In the genomic region with DNA sequence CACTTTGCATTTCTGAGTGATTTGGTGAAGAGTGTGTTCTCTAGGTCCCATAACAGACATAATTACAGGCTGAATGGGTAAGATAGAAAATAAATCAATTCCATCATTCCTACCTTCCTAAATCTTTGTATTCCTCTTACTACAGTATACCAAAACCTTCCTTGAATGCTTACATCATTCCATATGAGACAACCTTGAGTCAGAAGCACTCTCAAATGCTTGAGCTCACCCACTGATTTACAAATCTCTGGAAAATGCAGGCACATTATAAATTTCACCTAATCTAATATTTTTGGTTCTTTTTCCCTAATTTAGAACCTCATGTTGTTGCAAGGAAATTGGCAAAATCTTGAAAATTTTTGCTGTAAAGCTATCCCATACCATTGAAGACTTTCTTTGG, we compare ENCODE assay signal across 33 cellular contexts.
"Had no signal": no experiment of that assay in that cellular context is flagged by ENCODE, and none has a peak within 500 bp of the region (broad histone marks: within the 10 kb centered on the region; RNA-seq: fewer than 3 reads in every experiment).

No MANE protein-coding gene starts in this region.

- H3K4me3 ChIP-seq: adrenal gland, body of pancreas, breast epithelium, Peyer's patch, SK-N-MC had no signal

- ATAC-seq: activated naive CD4-positive, alpha-beta T cell treated with anti-CD3 and anti-CD28 coated beads, Interleukin-2, amount 50 U/mL, for 72 hours; activated T-cell treated with anti-CD3 and anti-CD28 coated beads, Interleukin-2, amount 50 U/mL, for 4 hours; body of pancreas had no signal

- H3K4me1 ChIP-seq: adrenal gland, body of pancreas, breast epithelium, Peyer's patch had no signal

- H3K4me1 Mint-ChIP-seq: activated B cell treated with CpG ODN at 0.5 μM for 24 hours had no signal

- H3K9me3 ChIP-seq: adrenal gland, body of pancreas, breast epithelium, Peyer's patch had no signal

- H3K36me3 Mint-ChIP-seq: activated CD4-positive, alpha-beta memory T cell treated with anti-CD3 and anti-CD28 coated beads for 36 hours; activated naive CD4-positive, alpha-beta T cell treated with anti-CD3 and anti-CD28 coated beads, Interleukin-2, amount 50 U/mL, for 72 hours had no signal

- H3K9me3 Mint-ChIP-seq: activated B cell treated with CpG ODN at 0.5 μM for 24 hours; activated CD4-positive, alpha-beta memory T cell treated with anti-CD3 and anti-CD28 coated beads for 36 hours; activated naive CD4-positive, alpha-beta T cell treated with anti-CD3 and anti-CD28 coated beads for 36 hours; activated naive CD4-positive, alpha-beta T cell treated with anti-CD3 and anti-CD28 coated beads, Interleukin-2, amount 50 U/mL, for 72 hours; activated T-cell treated with anti-CD3 and anti-CD28 coated beads, Interleukin-2, amount 50 U/mL, for 4 hours; activated T-helper 1 cell treated with anti-CD3 and anti-CD28 coated beads, Interleukin-12 subunit alpha, Interleukin-12 subunit beta, Interleukin-2, Interleukin-4 antibody, amounts not matched to agents 30 ng/mL and 10 ng/mL and 1 ng/mL, durations not matched to agents 14 hours and 24 hours and 36 hours; T-helper 1 cell treated with Interleukin-12 subunit alpha and Interleukin-12 subunit beta and Interleukin-4 antibody, amounts not matched to agents 30 μg/mL and 1 μg/mL, for 36 hours; T-helper 2 cell treated with Interferon-gamma antibody and Interleukin-4, amounts not matched to agents 5 μg/mL and 100 μg/mL, for 36 hours had no signal

- H3K4me3 Mint-ChIP-seq: activated B cell treated with CpG ODN at 0.5 μM for 24 hours; activated CD4-positive, alpha-beta memory T cell treated with anti-CD3 and anti-CD28 coated beads for 36 hours; activated naive CD4-positive, alpha-beta T cell treated with anti-CD3 and anti-CD28 coated beads for 36 hours; activated T-cell treated with anti-CD3 and anti-CD28 coated beads, Interleukin-2, amount 50 U/mL, for 4 hours; activated T-helper 1 cell treated with anti-CD3 and anti-CD28 coated beads, Interleukin-12 subunit alpha, Interleukin-12 subunit beta, Interleukin-2, Interleukin-4 antibody, amounts not matched to agents 30 ng/mL and 10 ng/mL and 1 ng/mL, durations not matched to agents 14 hours and 24 hours and 36 hours; T-helper 1 cell treated with Interleukin-12 subunit alpha and Interleukin-12 subunit beta and Interleukin-4 antibody, amounts not matched to agents 30 μg/mL and 1 μg/mL, for 36 hours; T-helper 2 cell treated with Interferon-gamma antibody and Interleukin-4, amounts not matched to agents 5 μg/mL and 100 μg/mL, for 36 hours had no signal

- H3K27me3 Mint-ChIP-seq: activated B cell treated with CpG ODN at 0.5 μM for 24 hours; activated CD4-positive, alpha-beta memory T cell treated with anti-CD3 and anti-CD28 coated beads for 36 hours had no signal

- DNase-seq: activated B cell treated with CpG ODN at 0.5 μM for 24 hours; activated CD4-positive, alpha-beta memory T cell treated with anti-CD3 and anti-CD28 coated beads for 36 hours; activated CD4-positive, alpha-beta T cell treated with anti-CD3 and anti-CD28 coated beads for 4 hours; activated CD4-positive, alpha-beta T cell treated with anti-CD3 and anti-CD28 coated beads, Interleukin-2, amount 50 U/mL, for 1 hour; activated CD4-positive, CD25-positive, alpha-beta regulatory T cell treated with anti-CD3 and anti-CD28 coated beads, Interleukin-2, amount 50 U/mL, for 72 hours; activated CD8-positive, alpha-beta memory T cell treated with anti-CD3 and anti-CD28 coated beads, Interleukin-2, amount 50 U/mL, for 4 hours; activated gamma-delta T cell treated with Interleukin-2 at 50 U/mL for 16 hours; activated naive CD4-positive, alpha-beta T cell treated with anti-CD3 and anti-CD28 coated beads for 36 hours; activated T-cell treated with anti-CD3 and anti-CD28 coated beads for 4 hours; activated T-cell treated with anti-CD3 and anti-CD28 coated beads, Interleukin-2, amount 50 U/mL, for 4 hours; adrenal gland; body of pancreas; caudate nucleus; cerebellar nuclear complex; Kasumi-1; MM.1S; MV-4-11; NCI-H1092; NCI-H1436 treated with DMSO at 0.1 percent for 48 hours; NCI-H1694 treated with DMSO at 0.1 percent for 48 hours; NCI-H2029; NCI-H345; NCI-H524 treated with DMSO at 0.1 percent for 48 hours; Peyer's patch; Right ventricle myocardium superior had no signal

- H3K27ac ChIP-seq: adrenal gland, body of pancreas, breast epithelium, Peyer's patch, RWPE1, SK-N-MC, VCaP had no signal

- H3K36me3 ChIP-seq: adrenal gland, breast epithelium, Peyer's patch had no signal

- H3K27me3 ChIP-seq: adrenal gland, body of pancreas, breast epithelium, Peyer's patch had no signal

- H3K27ac Mint-ChIP-seq: activated B cell treated with CpG ODN at 0.5 μM for 24 hours; activated CD4-positive, alpha-beta memory T cell treated with anti-CD3 and anti-CD28 coated beads for 36 hours; activated naive CD4-positive, alpha-beta T cell treated with anti-CD3 and anti-CD28 coated beads for 36 hours; activated naive CD4-positive, alpha-beta T cell treated with anti-CD3 and anti-CD28 coated beads, Interleukin-2, amount 50 U/mL, for 72 hours; activated T-helper 1 cell treated with anti-CD3 and anti-CD28 coated beads, Interleukin-12 subunit alpha, Interleukin-12 subunit beta, Interleukin-2, Interleukin-4 antibody, amounts not matched to agents 30 ng/mL and 10 ng/mL and 1 ng/mL, durations not matched to agents 14 hours and 24 hours and 36 hours; T-helper 1 cell treated with Interleukin-12 subunit alpha and Interleukin-12 subunit beta and Interleukin-4 antibody, amounts not matched to agents 30 μg/mL and 1 μg/mL, for 36 hours; T-helper 2 cell treated with Interferon-gamma antibody and Interleukin-4, amounts not matched to agents 5 μg/mL and 100 μg/mL, for 36 hours had no signal
